In the genomic region with DNA sequence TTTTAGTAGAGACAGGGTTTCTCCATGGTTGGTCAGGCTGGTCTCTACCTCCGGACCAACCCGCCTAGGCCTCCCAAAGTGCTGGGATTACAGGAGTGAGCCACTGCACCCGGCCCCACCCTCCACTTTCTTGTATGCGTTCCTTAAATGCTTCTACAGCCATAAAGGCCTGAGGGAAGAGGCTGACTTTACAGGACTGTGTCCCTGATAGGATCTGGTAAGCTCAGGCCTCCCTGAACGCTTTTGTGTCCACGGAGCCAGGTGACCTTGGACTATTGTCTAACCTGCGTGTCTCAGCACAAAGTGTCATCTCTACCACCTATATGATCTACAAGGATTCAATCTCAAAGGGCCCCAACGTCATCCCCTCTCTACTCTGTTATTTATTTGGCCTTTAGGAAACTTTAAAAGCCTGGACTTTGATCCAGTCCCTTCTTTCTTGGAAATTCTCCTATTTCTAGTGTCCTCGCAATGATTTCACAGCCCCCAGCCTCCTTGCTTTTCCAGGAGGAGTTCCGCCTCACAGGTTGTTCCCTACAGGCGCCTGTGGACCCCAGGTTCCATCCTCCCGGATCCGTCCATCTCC, we compare ENCODE assay signal across 8 cellular contexts. TPM values are rescaled to one million over a fixed set of nuclear protein-coding genes. Genes with fewer than 3 reads are reported as not detected.
DNase-seq lines count a peak whose midpoint lies in the region; ATAC-seq and TF ChIP-seq lines count a peak whose summit lies in the region.

No MANE protein-coding gene starts in this region.

- peak overlapping the region; percentile 96 for H3K27ac Mint-ChIP-seq in memory B cell

- no peaks in the 10 kb centered on the region for H3K9me3 Mint-ChIP-seq in memory B cell

- H3K4me3 ChIP-seq in breast epithelium (peak overlapping the region; percentile 69 to 99 (median 88)), vagina (peak overlapping the region; percentile 77 to 84)

- peak; percentile 10 for ATAC-seq in Right ventricle myocardium inferior
- no peak for ATAC-seq in left cardiac atrium
- no peak for ATAC-seq in memory B cell (ENCODE audit: low read depth)

- DNase-seq in Right ventricle myocardium inferior (ENCODE audit: missing footprints) (no peak), left cardiac atrium (no peak), breast epithelium (ENCODE audit: low spot score in 2 of 2) (peak; percentile 39 to 64), memory B cell (ENCODE audit: low spot score in 2 of 2) (no peak), vagina (ENCODE audit: extremely low spot score in 2 of 2) (no peak), NCI-H1694 (lab: John Stamatoyannopoulos, UW) (no peak), COR-L47 (lab: John Stamatoyannopoulos, UW) (no peak), NCI-H1092 treated with DMSO at 0.1 percent for 48 hours (lab: John Stamatoyannopoulos, UW) (no peak)

- no peaks in the 10 kb centered on the region for H3K36me3 ChIP-seq in breast epithelium
- peaks cover 0 to 3% of the 10 kb centered on the region in 2 donors for H3K36me3 ChIP-seq in vagina

- H3K27ac ChIP-seq in breast epithelium (peak overlapping the region; percentile 86 to 88), vagina (peak overlapping the region; percentile 75)

- H3K9me3 ChIP-seq in breast epithelium (no peaks in the 10 kb centered on the region), vagina (no peaks in the 10 kb centered on the region)

- intact Hi-C loops in Right ventricle myocardium inferior (cut with DNase I) (no loop called here), left cardiac atrium (cut with DNase I) (no loop called here), breast epithelium (cut with DNase I; ENCODE audit: low total_unique reads) (no loop called here), vagina (cut with DNase I) (no loop called here)

- H3K4me1 ChIP-seq in breast epithelium (no peaks in the 10 kb centered on the region), vagina (peaks cover 36% of the 10 kb centered on the region)

- peaks cover 8% of the 10 kb centered on the region for H3K36me3 Mint-ChIP-seq in memory B cell

- H3K4me3 Mint-ChIP-seq in memory B cell, result peak overlapping the region; percentile 97

- H3K27me3 Mint-ChIP-seq in memory B cell, result no peaks in the 10 kb centered on the region

- H3K4me1 Mint-ChIP-seq in memory B cell, result peaks cover 31% of the 10 kb centered on the region

- TF ChIP-seq CTCF in breast epithelium (IDR thresholded peaks at IDR 0.05) (no peak), vagina (IDR thresholded peaks at IDR 0.05) (no peak)

- H3K27me3 ChIP-seq in breast epithelium (no peaks in the 10 kb centered on the region), vagina (no peaks in the 10 kb centered on the region)

- TF ChIP-seq POLR2A in breast epithelium (IDR thresholded peaks at IDR 0.05), result no peak
- no peak for TF ChIP-seq POLR2A in vagina (IDR thresholded peaks at IDR 0.05)

RNA-seq across cellular contexts. Expression of a gene that starts 0.7 kb away (rescaled TPM):
- total RNA-seq in Right ventricle myocardium inferior (4.7 TPM), left cardiac atrium (1 to 10 TPM; 3.3 to 4.6 TPM), breast epithelium (10 to 100 TPM in 2 of 3 donors, 1 to 10 TPM in 1; 4.0 to 71.4 (median 54.9) TPM), vagina (24.1 TPM)

RNA-seq across cellular contexts. Expression of a gene that starts 16.1 kb away (rescaled TPM):
- 7.5 TPM for total RNA-seq in Right ventricle myocardium inferior
- 1 to 10 TPM; 5.9 to 8.7 TPM for total RNA-seq in left cardiac atrium
- 10 to 100 TPM; 10.7 to 26.6 (median 25.2) TPM for total RNA-seq in breast epithelium
- 17.9 TPM for total RNA-seq in vagina

RNA-seq across cellular contexts. Expression of a gene that starts 35.6 kb away (rescaled TPM):
- total RNA-seq in Right ventricle myocardium inferior (16.4 TPM), left cardiac atrium (10 to 100 TPM; 18.6 to 20.9 TPM), breast epithelium (10 to 100 TPM; 14.4 to 45.4 (median 35.1) TPM), vagina (17.7 TPM)

RNA-seq across cellular contexts. Expression of a gene that starts 44.5 kb away (rescaled TPM):
- total RNA-seq in Right ventricle myocardium inferior (9.7 TPM), left cardiac atrium (1 to 10 TPM; 9.3 to 9.5 TPM), breast epithelium (10 to 100 TPM in 2 of 3 donors, 1 to 10 TPM in 1; 9.9 to 40.5 (median 13.4) TPM), vagina (24.3 TPM)

Comparison
In these comparisons a context has a peak if more than half of its experiments do, and no peak if none do; other contexts are left out.
1. DNase-seq: peak in breast epithelium (2 of 2); none in Right ventricle myocardium inferior (single experiment), left cardiac atrium (single experiment), memory B cell (0 of 2), vagina (0 of 2), NCI-H1694 (single experiment), COR-L47 (single experiment) and NCI-H1092 treated with DMSO at 0.1 percent for 48 hours (single experiment).